ENCODE assay signal across 26 cellular contexts in the genomic region with DNA sequence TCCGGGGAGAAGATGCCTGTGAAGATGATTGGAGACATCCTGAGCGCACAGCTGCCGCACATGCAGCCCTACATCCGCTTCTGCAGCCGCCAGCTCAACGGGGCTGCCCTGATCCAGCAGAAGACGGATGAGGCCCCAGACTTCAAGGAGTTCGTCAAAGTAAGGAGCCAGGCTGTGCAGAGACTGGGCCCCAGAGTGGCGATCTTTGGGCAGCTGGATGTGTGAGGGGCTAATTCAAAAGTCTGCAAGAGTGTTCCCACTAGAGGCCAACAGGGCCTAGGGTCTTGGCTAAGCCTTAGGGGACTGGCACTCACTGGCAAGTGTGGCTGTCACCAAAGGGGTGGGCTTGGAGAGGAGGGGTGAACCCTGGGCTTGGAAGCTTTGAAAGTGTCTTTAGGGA. TPM values are rescaled to one million over a fixed set of nuclear protein-coding genes. Genes with fewer than 3 reads are reported as not detected.
DNase-seq lines count a peak whose midpoint lies in the region; ATAC-seq, FAIRE-seq and TF ChIP-seq lines count a peak whose summit lies in the region.
"Had no signal": no experiment of that assay in that cellular context is flagged by ENCODE, and none has a peak within 500 bp of the region (broad histone marks: within the 10 kb centered on the region; RNA-seq: fewer than 3 reads in every experiment).

No MANE protein-coding gene starts in this region.

- TF ChIP-seq CTCF in kidney (IDR thresholded peaks at IDR 0.05; ENCODE audit: borderline replicate concordance, extremely low read depth, insufficient read depth) (no peak), body of pancreas (IDR thresholded peaks at IDR 0.05) (no peak)

- H4K91ac ChIP-seq in neuronal stem cell (ENCODE audit: low read depth, low read length, poor library complexity), result no peak overlapping the region

- H3K27ac Mint-ChIP-seq in T-helper 17 cell, result peak overlapping the region; percentile 14
- H3K27ac Mint-ChIP-seq: CD14-positive monocyte; CD4-positive, alpha-beta T cell; CD8-positive, alpha-beta memory T cell had no signal

- H2BK5ac ChIP-seq in neuronal stem cell (ENCODE audit: low read length), result peak overlapping the region; percentile 33

- no peak overlapping the region for H3K4me3 Mint-ChIP-seq in T-helper 17 cell
- H3K4me3 Mint-ChIP-seq: CD14-positive monocyte; CD4-positive, alpha-beta T cell; CD8-positive, alpha-beta memory T cell had no signal

- H2BK12ac ChIP-seq in neuronal stem cell (ENCODE audit: low read length), result no peak overlapping the region

- H3K9ac ChIP-seq in kidney (ENCODE audit: low read length in 2 of 2), result no peak overlapping the region
- no peak overlapping the region for H3K9ac ChIP-seq in neuronal stem cell (ENCODE audit: low read depth, low read length, poor library complexity)
- H3K9ac ChIP-seq: BLaER1 treated with 17β-estradiol and CSF1 and Interleukin-3, amounts not matched to agents 10 nM and 100 nM; GM23248 had no signal

- H3K36me3 Mint-ChIP-seq in T-helper 17 cell (ENCODE audit: low read depth), result peaks cover 2% of the 10 kb centered on the region
- H3K36me3 Mint-ChIP-seq: CD14-positive monocyte; CD8-positive, alpha-beta memory T cell had no signal

- H3K18ac ChIP-seq in neuronal stem cell (ENCODE audit: low read length), result no peak overlapping the region

- peaks cover 2% of the 10 kb centered on the region for H3K4me1 Mint-ChIP-seq in T-helper 17 cell

- H3K27me3 ChIP-seq in neuronal stem cell (ENCODE audit: control insufficient read depth in 3 of 3, insufficient read depth in 3 of 3, low read depth in 1 of 3, low read length in 3 of 3) (no peaks in the 10 kb centered on the region), body of pancreas (no peaks in the 10 kb centered on the region)
- H3K27me3 ChIP-seq: BE2C; BLaER1 treated with 17β-estradiol and CSF1 and Interleukin-3, amounts not matched to agents 10 nM and 100 nM had no signal

- no peaks in the 10 kb centered on the region for H3K4me1 ChIP-seq in kidney (ENCODE audit: control insufficient read depth in 1 of 2, insufficient read depth in 1 of 2, low read depth in 1 of 2, low read length in 2 of 2)
- H3K4me1 ChIP-seq in neuronal stem cell (ENCODE audit: control insufficient read depth in 2 of 2, insufficient read depth in 1 of 2, low read depth in 1 of 2, low read length in 2 of 2), result no peaks in the 10 kb centered on the region
- no peaks in the 10 kb centered on the region for H3K4me1 ChIP-seq in body of pancreas
- H3K4me1 ChIP-seq: A549, BE2C had no signal

- no peak overlapping the region for H3K4ac ChIP-seq in neuronal stem cell (ENCODE audit: low read length)

- DNase-seq in T-helper 17 cell, result no peak
- peak; percentile 34 for DNase-seq in kidney
- no peak for DNase-seq in neuronal stem cell (ENCODE audit: low spot score)
- no peak for DNase-seq in body of pancreas
- DNase-seq in MV-4-11 (lab: John Stamatoyannopoulos, UW), result no peak
- DNase-seq in activated CD4-positive, alpha-beta T cell treated with anti-CD3 and anti-CD28 coated beads for 1 hour, result no peak
- DNase-seq: 8988T; ACHN; AML-193; BE2C; CD4-positive, alpha-beta T cell; CD8-positive, alpha-beta memory T cell; DMS 273 treated with DMSO at 0.1 percent for 48 hours; DMS79; EL; GDM1; GM23248; H7 had no signal

- intact Hi-C loops in kidney (cut with DNase I), result no loop called here
- intact Hi-C loops in body of pancreas (cut with DNase I), result no loop called here

- H3K27me3 Mint-ChIP-seq in T-helper 17 cell, result peaks cover 42% of the 10 kb centered on the region

- H2BK120ac ChIP-seq in neuronal stem cell (ENCODE audit: low read depth, low read length), result no peak overlapping the region

- no peak for FAIRE-seq in kidney (lab: Jason Lieb, UNC)
- FAIRE-seq: A549, D721Med, GM12878, GM19239, H1 had no signal

- no peak overlapping the region for H3K4me2 ChIP-seq in neuronal stem cell (ENCODE audit: insufficient read depth, low read length, poor library complexity, severe bottlenecking)
- H3K4me2 ChIP-seq: A549; BLaER1 treated with 17β-estradiol and CSF1 and Interleukin-3, amounts not matched to agents 10 nM and 100 nM had no signal

- no peaks in the 10 kb centered on the region for H3K79me1 ChIP-seq in neuronal stem cell (ENCODE audit: low read depth, low read length)

- no peak overlapping the region for H3K27ac ChIP-seq in kidney (ENCODE audit: low read depth in 2 of 2, low read length in 2 of 2)
- H3K27ac ChIP-seq in neuronal stem cell (replicated peaks; ENCODE audit: low read length), result no peak overlapping the region
- no peak overlapping the region for H3K27ac ChIP-seq in body of pancreas
- H3K27ac ChIP-seq: A549; BLaER1 treated with 17β-estradiol and CSF1 and Interleukin-3, amounts not matched to agents 10 nM and 100 nM; GM23248 had no signal

- no CpG with 5 or more reads among the region's 9 CpGs for WGBS in neuronal stem cell (ENCODE audit: extremely low coverage in 2 of 2, insufficient read length in 2 of 2, insufficient replicate concordance in 1 of 2), 2 donors
- 80 to 87% methylated on average over 8 to 9 of the region's 9 CpGs for WGBS in body of pancreas, 2 donors

- H3K36me3 ChIP-seq in kidney (ENCODE audit: control insufficient read depth in 1 of 2, insufficient read depth in 2 of 2, low read length in 2 of 2), result no peaks in the 10 kb centered on the region
- H3K36me3 ChIP-seq in neuronal stem cell (replicated peaks in 1 of 2; ENCODE audit: control insufficient read depth in 2 of 2, insufficient read depth in 2 of 2, low read length in 2 of 2), result no peaks in the 10 kb centered on the region
- H3K36me3 ChIP-seq in body of pancreas (replicated peaks in 1 of 2; ENCODE audit: insufficient read depth in 1 of 2, low read depth in 2 of 2), result no peaks in the 10 kb centered on the region
- H3K36me3 ChIP-seq: BE2C; BLaER1 treated with 17β-estradiol and CSF1 and Interleukin-3, amounts not matched to agents 10 nM and 100 nM had no signal

- H3K4me3 ChIP-seq in kidney (ENCODE audit: low read length in 2 of 2) (no peak overlapping the region), neuronal stem cell (ENCODE audit: low read length in 2 of 2) (no peak overlapping the region), body of pancreas (no peak overlapping the region)
- H3K4me3 ChIP-seq: A549; BLaER1 treated with 17β-estradiol and CSF1 and Interleukin-3, amounts not matched to agents 10 nM and 100 nM; GM12878; GM23248 had no signal

- no peak overlapping the region for H2AFZ ChIP-seq in neuronal stem cell (ENCODE audit: low read length)
- H2AFZ ChIP-seq: GM23248 had no signal

- H3K9me3 ChIP-seq in T-helper 17 cell (ENCODE audit: control insufficient read depth, low read length, poor library complexity, severe bottlenecking) (no peaks in the 10 kb centered on the region), kidney (ENCODE audit: control insufficient read depth in 1 of 2, low read length in 2 of 2) (no peaks in the 10 kb centered on the region), neuronal stem cell (replicated peaks in 1 of 2; ENCODE audit: control insufficient read depth in 2 of 2, insufficient read depth in 1 of 2, low read depth in 1 of 2, low read length in 2 of 2) (peaks cover 0 to 7% of the 10 kb centered on the region in 2 donors), body of pancreas (no peaks in the 10 kb centered on the region)
- H3K9me3 ChIP-seq: A549, BE2C had no signal

- no peak overlapping the region for H4K8ac ChIP-seq in neuronal stem cell (ENCODE audit: low read depth, low read length)

- TF ChIP-seq POLR2A in body of pancreas (IDR thresholded peaks at IDR 0.05), result no peak

- peak overlapping the region; percentile 5 for H3K23ac ChIP-seq in neuronal stem cell (ENCODE audit: low read depth, low read length, poor library complexity)

- peak overlapping the region; percentile 15 for H2AK5ac ChIP-seq in neuronal stem cell (ENCODE audit: low read depth, low read length)

- no peak overlapping the region for H2BK15ac ChIP-seq in neuronal stem cell (ENCODE audit: low read length)

- ATAC-seq in T-helper 17 cell (no peak), body of pancreas (no peak)
- ATAC-seq: A549, GM12878, HCT116 had no signal

- H3K14ac ChIP-seq in neuronal stem cell (ENCODE audit: low read length), result no peak overlapping the region

RNA-seq across cellular contexts. Expression of a gene that starts 50.4 kb away (rescaled TPM):
- total RNA-seq in T-helper 17 cell, result 100 to 1,000 TPM; 113 to 116 TPM
- total RNA-seq in kidney, result 165 TPM
- polyA plus RNA-seq in kidney (ENCODE audit: insufficient read depth, low read depth, low replicate concordance), result 693 TPM
- 378 TPM for polyA plus RNA-seq in neuronal stem cell (2013, experiment 1 of 2)
- 387 TPM for polyA plus RNA-seq in neuronal stem cell (2013, experiment 2 of 2)
- 10 to 100 TPM; 79.1 to 85.0 TPM for total RNA-seq in body of pancreas
